Comparison of ENCODE assay signal across 14 cellular contexts in the genomic region with DNA sequence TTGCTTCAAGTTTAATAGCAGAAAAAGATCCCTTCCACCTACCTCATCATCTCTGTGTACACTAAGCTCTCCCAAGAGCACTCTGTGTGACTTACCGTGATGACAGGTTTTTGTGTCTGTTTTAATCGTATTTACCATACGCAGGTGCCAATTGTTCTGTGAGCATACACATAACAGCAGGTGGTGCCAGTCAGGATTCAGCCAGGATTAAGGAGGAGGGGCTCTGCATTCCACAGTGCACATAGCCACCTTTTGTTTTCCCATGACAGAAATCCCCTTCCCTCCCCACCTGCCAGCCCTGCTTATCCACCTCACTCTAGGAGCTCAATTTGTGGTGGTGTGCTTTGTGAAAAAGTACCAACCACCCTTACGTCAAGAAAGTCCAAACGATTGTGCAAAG. TPM values are rescaled to one million over a fixed set of nuclear protein-coding genes. Genes with fewer than 3 reads are reported as not detected.
DNase-seq lines count a peak whose midpoint lies in the region; ATAC-seq and TF ChIP-seq lines count a peak whose summit lies in the region.
"Had no signal": no experiment of that assay in that cellular context is flagged by ENCODE, and none has a peak within 500 bp of the region (broad histone marks: within the 10 kb centered on the region; RNA-seq: fewer than 3 reads in every experiment).

No MANE protein-coding gene starts in this region.

- peaks cover 5 to 8% of the 10 kb centered on the region in 2 donors for H3K27me3 Mint-ChIP-seq in T-cell

- no peaks in the 10 kb centered on the region for H3K9me3 ChIP-seq in body of pancreas
- H3K9me3 ChIP-seq: A549, thoracic aorta had no signal

- peaks cover 0 to 3% (median 0%) of the 10 kb centered on the region in 3 donors for H3K9me3 Mint-ChIP-seq in T-cell
- H3K9me3 Mint-ChIP-seq: nephron progenitor cell had no signal

- H3K4me3 Mint-ChIP-seq in T-cell = no peak overlapping the region
- H3K4me3 Mint-ChIP-seq: activated naive CD8-positive, alpha-beta T cell; nephron progenitor cell had no signal

- H3K36me3 Mint-ChIP-seq in T-cell = no peaks in the 10 kb centered on the region
- H3K36me3 Mint-ChIP-seq: activated naive CD8-positive, alpha-beta T cell had no signal

- TF ChIP-seq CTCF in body of pancreas (IDR thresholded peaks at IDR 0.05) = no peak

- WGBS in body of pancreas, 2 donors = 7 to 17% methylated on average over 5 of the region's 5 CpGs

- CTCF ChIA-PET in T-cell (lab: Charles Lee) = no interaction called here

- H3K4me3 ChIP-seq in body of pancreas = no peak overlapping the region
- H3K4me3 ChIP-seq: A549, thoracic aorta had no signal

- TF ChIP-seq POLR2A in body of pancreas (IDR thresholded peaks at IDR 0.05) = no peak

- intact Hi-C loops in Right ventricle myocardium superior (cut with DNase I) (no loop called here), cardiac septum (cut with DNase I) (no loop called here), body of pancreas (cut with DNase I) (no loop called here)

- no peak overlapping the region for H3K27ac Mint-ChIP-seq in T-cell
- H3K27ac Mint-ChIP-seq: activated naive CD8-positive, alpha-beta T cell; nephron progenitor cell had no signal

- no peaks in the 10 kb centered on the region for H3K4me1 Mint-ChIP-seq in T-cell

- no peaks in the 10 kb centered on the region for H3K27me3 ChIP-seq in body of pancreas

- no peaks in the 10 kb centered on the region for H3K36me3 ChIP-seq in body of pancreas (replicated peaks in 1 of 2; ENCODE audit: insufficient read depth in 1 of 2, low read depth in 2 of 2)
- H3K36me3 ChIP-seq: thoracic aorta had no signal

- POLR2A ChIA-PET in T-cell (lab: Charles Lee) = no interaction called here

- DNase-seq in Right ventricle myocardium superior (no peak), cardiac septum (ENCODE audit: low spot score) (no peak), NCI-H2171 treated with DMSO at 0.1 percent for 48 hours (lab: John Stamatoyannopoulos, UW) (peak; percentile 87), body of pancreas (peak in 2 of 4 donors; percentile 8 to 41), T-cell (no peak), inferior parietal cortex (ENCODE audit: extremely low spot score) (no peak)
- no peak for DNase-seq in activated CD8-positive, alpha-beta memory T cell treated with anti-CD3 and anti-CD28 coated beads, Interleukin-2, amount 50 U/mL, for 48 hours
- DNase-seq: nephron progenitor cell, T-helper 9 cell had no signal

- ATAC-seq in Right ventricle myocardium superior (ENCODE audit: poor library complexity) (peak; percentile 22), body of pancreas (peak; percentile 30), T-cell (replicated peaks in 1 of 4) (no peak), GM19397 (IDR thresholded peaks at IDR 0.05; ENCODE audit: unreplicated experiment) (no peak)
- ATAC-seq: A549, HCT116 had no signal

- peaks cover 5% of the 10 kb centered on the region for H3K4me1 ChIP-seq in body of pancreas
- H3K4me1 ChIP-seq: A549 had no signal

- H3K27ac ChIP-seq in body of pancreas = no peak overlapping the region
- H3K27ac ChIP-seq: A549, thoracic aorta had no signal

RNA-seq across cellular contexts. Expression of a gene that starts 14.8 kb away (rescaled TPM):
- total RNA-seq in Right ventricle myocardium superior = 289 TPM
- total RNA-seq in cardiac septum = 208 TPM
- 10 to 100 TPM in 1 of 2 donors, 1 to 10 TPM in 1; 9.9 to 11.5 TPM for total RNA-seq in body of pancreas
- under 1 TPM in 4 of 5 donors, not detected in 1; 0.25 to 0.62 (median 0.31) TPM for total RNA-seq in T-cell

Comparison
In these comparisons a context has a peak if more than half of its experiments do, and no peak if none do; other contexts are left out.
1. ATAC-seq: peak in Right ventricle myocardium superior (single experiment) and body of pancreas (single experiment); none in T-cell (0 of 4) and GM19397 (single experiment).
2. RNA of a gene that starts 14.8 kb away (total RNA-seq): 289 TPM in Right ventricle myocardium superior (single experiment) and 208 TPM in cardiac septum (single experiment); 9.9 to 11.5 TPM in body of pancreas and 0.25 to 0.62 TPM in T-cell; every median in the first group is over 10 times any median in the second.